In genomic region chr12:10623131-10623530, GRCh38 we compare ENCODE assay signal across 25 cellular contexts. TPM values are rescaled to one million over a fixed set of nuclear protein-coding genes. Genes with fewer than 3 reads are reported as not detected.
"Had no signal": no experiment of that assay in that cellular context is flagged by ENCODE, and none has a peak within 500 bp of the region (broad histone marks: within the 10 kb centered on the region; RNA-seq: fewer than 3 reads in every experiment).

No MANE protein-coding gene starts in this region.

- H2AFZ ChIP-seq: hepatocyte, neural progenitor cell, parathyroid adenoma had no signal

- H3K27me3 ChIP-seq: neural progenitor cell, testis had no signal

- H3K36me3 ChIP-seq: neural progenitor cell, tibial nerve had no signal

- DNase-seq: effector CD4-positive, alpha-beta T cell; endodermal cell; foreskin melanocyte; head of caudate nucleus; left colon; left ventricle myocardium superior; mesenchymal stem cell; midbrain; nucleus accumbens; psoas muscle; retina; stimulated activated CD4-positive, alpha-beta T cell treated with anti-CD3 and anti-CD28 coated beads, Interleukin-2, amount 100 ng/mL, for 24 hours; stimulated activated CD4-positive, alpha-beta T cell treated with anti-CD3 and anti-CD28 coated beads, Interleukin-4, amount 100 ng/mL, for 4 hours; stimulated activated naive B cell treated with anti-CD40 and anti-IgM and Interleukin-4, amounts not matched to agents 10 μg/mL and 1 μg/mL and 100 μg/mL, for 72 hours; stimulated activated naive CD8-positive, alpha-beta T cell treated with anti-CD3 and anti-CD28 coated beads, Interleukin-15, amount 100 ng/mL, for 72 hours; testis had no signal

- H3K27me3 Mint-ChIP-seq: stimulated activated naive CD8-positive, alpha-beta T cell treated with anti-CD3 and anti-CD28 coated beads, Interleukin-15, amount 100 ng/mL, for 72 hours had no signal

- H3K36me3 Mint-ChIP-seq: neural progenitor cell; stimulated activated naive B cell treated with anti-CD40 and anti-IgM and Interleukin-4, amounts not matched to agents 10 μg/mL and 1 μg/mL and 100 μg/mL, for 72 hours had no signal

- H3K4me3 Mint-ChIP-seq: endodermal cell; natural killer cell treated with Interleukin-12 subunit alpha and Interleukin-12 subunit beta and Interleukin-15 and Interleukin-18, amount 100 ng/mL, for 72 hours; neural progenitor cell; stimulated activated naive B cell treated with anti-CD40 and anti-IgM and Interleukin-4, amounts not matched to agents 10 μg/mL and 1 μg/mL and 100 μg/mL, for 72 hours; stimulated activated naive CD8-positive, alpha-beta T cell treated with anti-CD3 and anti-CD28 coated beads, Interleukin-15, amount 100 ng/mL, for 72 hours had no signal

- H3K9me3 Mint-ChIP-seq: natural killer cell treated with Interleukin-12 subunit alpha and Interleukin-12 subunit beta and Interleukin-15 and Interleukin-18, amount 100 ng/mL, for 72 hours; neural progenitor cell; stimulated activated naive B cell treated with anti-CD40 and anti-IgM and Interleukin-4, amounts not matched to agents 10 μg/mL and 1 μg/mL and 100 μg/mL, for 72 hours; stimulated activated naive CD8-positive, alpha-beta T cell treated with anti-CD3 and anti-CD28 coated beads, Interleukin-15, amount 100 ng/mL, for 72 hours had no signal

- H3K4me1 Mint-ChIP-seq: endodermal cell; neural progenitor cell; stimulated activated naive B cell treated with anti-CD40 and anti-IgM and Interleukin-4, amounts not matched to agents 10 μg/mL and 1 μg/mL and 100 μg/mL, for 72 hours; stimulated activated naive CD8-positive, alpha-beta T cell treated with anti-CD3 and anti-CD28 coated beads, Interleukin-15, amount 100 ng/mL, for 72 hours had no signal

- H3K4me3 ChIP-seq: coronary artery, hepatocyte, lung, neural progenitor cell, psoas muscle, skin epidermis, testis, tibial nerve had no signal

- H3K27ac ChIP-seq: coronary artery, hepatocyte, neural progenitor cell, parathyroid adenoma, psoas muscle, skin epidermis, testis, tibial nerve had no signal

- H3K27ac Mint-ChIP-seq: endodermal cell; natural killer cell treated with Interleukin-12 subunit alpha and Interleukin-12 subunit beta and Interleukin-15 and Interleukin-18, amount 100 ng/mL, for 72 hours; neural progenitor cell; stimulated activated naive B cell treated with anti-CD40 and anti-IgM and Interleukin-4, amounts not matched to agents 10 μg/mL and 1 μg/mL and 100 μg/mL, for 72 hours; stimulated activated naive CD8-positive, alpha-beta T cell treated with anti-CD3 and anti-CD28 coated beads, Interleukin-15, amount 100 ng/mL, for 72 hours had no signal

- H3K9me3 ChIP-seq: psoas muscle, testis, tibial nerve had no signal

- H3K79me2 ChIP-seq: hepatocyte, parathyroid adenoma had no signal

- ATAC-seq: left colon; left ventricle myocardium superior; natural killer cell treated with Interleukin-12 subunit alpha and Interleukin-12 subunit beta and Interleukin-15 and Interleukin-18, amount 100 ng/mL, for 72 hours; psoas muscle; sciatic nerve; stimulated activated naive B cell treated with anti-CD40 and anti-IgM and Interleukin-4, amounts not matched to agents 10 μg/mL and 1 μg/mL and 100 μg/mL, for 72 hours; stimulated activated naive CD8-positive, alpha-beta T cell treated with anti-CD3 and anti-CD28 coated beads, Interleukin-15, amount 100 ng/mL, for 72 hours had no signal

- H3K4me1 ChIP-seq: neural progenitor cell, parathyroid adenoma, psoas muscle, testis, tibial nerve had no signal

- H3K4me2 ChIP-seq: hepatocyte, neural progenitor cell had no signal

- H3K9ac ChIP-seq: neural progenitor cell, parathyroid adenoma had no signal

RNA-seq across cellular contexts. Expression of gene STYK1, which starts 50.7 kb away (rescaled TPM):
- total RNA-seq: left ventricle myocardium superior had no signal
